ENCODE assay signal across 7 cellular contexts in the genomic region with DNA sequence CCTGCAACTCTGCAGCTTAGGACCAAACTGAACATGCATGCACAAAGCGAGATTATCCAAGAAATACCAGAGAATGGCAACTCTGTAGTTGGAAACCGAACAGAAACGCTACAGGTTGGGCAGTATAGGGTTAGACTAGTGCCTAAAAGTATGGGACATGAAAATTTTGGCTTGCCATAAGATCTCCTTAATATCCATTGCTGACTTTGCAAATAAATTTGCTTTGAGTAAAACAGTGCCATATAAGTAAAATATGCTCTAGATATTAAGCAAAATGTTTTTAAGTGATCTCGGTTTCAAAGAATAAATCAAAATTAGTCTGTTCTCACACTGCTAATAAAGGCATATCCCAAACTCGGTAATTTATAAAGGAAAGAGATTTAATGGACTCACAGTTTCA.
"Had no signal": no experiment of that assay in that cellular context is flagged by ENCODE, and none has a peak within 500 bp of the region (broad histone marks: within the 10 kb centered on the region; RNA-seq: fewer than 3 reads in every experiment).

No MANE protein-coding gene starts in this region.

- H3K4me3 ChIP-seq: HAP-1 had no signal

- H3K36me3 ChIP-seq: HAP-1 had no signal

- ATAC-seq: HCT116 had no signal

- DNase-seq: GOT3, H7, HFFc6, KG1 had no signal

- H3K27ac ChIP-seq: HL-60 had no signal

- H3K4me1 ChIP-seq: HAP-1 had no signal

- H3K9me3 ChIP-seq: HAP-1 had no signal
